ENCODE assay signal across 19 cellular contexts in the genomic region with DNA sequence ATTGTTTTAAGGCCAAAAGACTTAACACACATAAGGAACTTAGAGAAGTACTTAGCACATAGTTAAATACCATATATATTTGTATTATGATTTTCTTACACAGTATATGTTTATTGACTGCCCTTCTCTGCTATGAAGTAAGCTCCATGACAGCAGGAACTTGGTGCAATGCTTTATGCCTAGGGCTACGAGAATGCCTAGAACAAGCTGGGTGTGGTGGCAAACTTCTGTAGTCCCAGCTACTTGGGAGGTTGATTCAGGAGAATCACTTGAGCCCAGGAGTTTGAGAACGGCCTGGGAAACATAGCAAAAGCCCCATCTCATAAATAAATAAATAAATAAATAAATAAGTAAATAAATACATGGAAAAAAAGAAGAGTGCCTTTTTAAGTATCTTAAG. TPM values are rescaled to one million over a fixed set of nuclear protein-coding genes. Genes with fewer than 3 reads are reported as not detected.
"Had no signal": no experiment of that assay in that cellular context is flagged by ENCODE, and none has a peak within 500 bp of the region (broad histone marks: within the 10 kb centered on the region; RNA-seq: fewer than 3 reads in every experiment).

No MANE protein-coding gene starts in this region.

- ATAC-seq: heart left ventricle; left ventricle myocardium superior; naive thymus-derived CD4-positive, alpha-beta T cell; psoas muscle; right lobe of liver; stimulated activated naive B cell treated with anti-CD40 and anti-IgM and Interleukin-4, amounts not matched to agents 10 μg/mL and 1 μg/mL and 100 μg/mL, for 72 hours; stimulated activated naive CD8-positive, alpha-beta T cell treated with anti-CD3 and anti-CD28 coated beads, Interleukin-15, amount 100 ng/mL, for 72 hours had no signal

- H3K4me3 ChIP-seq: heart left ventricle, lung, psoas muscle, right lobe of liver, testis had no signal

- DNase-seq: cerebellar nuclear complex; dermis blood vessel endothelial cell; heart left ventricle; hypothalamus; islet precursor cell; left ventricle myocardium superior; naive thymus-derived CD4-positive, alpha-beta T cell; psoas muscle; retina; right lobe of liver; stimulated activated CD4-positive, alpha-beta T cell treated with anti-CD3 and anti-CD28 coated beads, Interleukin-2, amount 100 ng/mL, for 24 hours; stimulated activated CD4-positive, alpha-beta T cell treated with anti-CD3 and anti-CD28 coated beads, Interleukin-4, amount 100 ng/mL, for 4 hours; stimulated activated naive B cell treated with anti-CD40 and anti-IgM and Interleukin-4, amounts not matched to agents 10 μg/mL and 1 μg/mL and 100 μg/mL, for 72 hours; stimulated activated naive CD8-positive, alpha-beta T cell treated with anti-CD3 and anti-CD28 coated beads, Interleukin-15, amount 100 ng/mL, for 72 hours; testis had no signal

- H3K9me3 ChIP-seq: heart left ventricle, neutrophil, psoas muscle, right lobe of liver, testis, tibial nerve had no signal

- H3K27ac ChIP-seq: heart left ventricle, neutrophil, psoas muscle, right lobe of liver, testis, tibial nerve had no signal

- H3K27me3 ChIP-seq: heart left ventricle, neutrophil, right lobe of liver, testis, tibial nerve had no signal

- H3K4me1 ChIP-seq: psoas muscle, testis, tibial nerve had no signal

- H3K36me3 ChIP-seq: heart left ventricle, neutrophil, right lobe of liver, tibial nerve had no signal

RNA-seq across cellular contexts. Expression of a gene that starts 1.9 kb away (rescaled TPM):
- total RNA-seq: dermis blood vessel endothelial cell; left ventricle myocardium superior; naive thymus-derived CD4-positive, alpha-beta T cell; psoas muscle; subcutaneous adipose tissue had no signal
